21 cellular contexts compared by ENCODE assay signal in the genomic region with DNA sequence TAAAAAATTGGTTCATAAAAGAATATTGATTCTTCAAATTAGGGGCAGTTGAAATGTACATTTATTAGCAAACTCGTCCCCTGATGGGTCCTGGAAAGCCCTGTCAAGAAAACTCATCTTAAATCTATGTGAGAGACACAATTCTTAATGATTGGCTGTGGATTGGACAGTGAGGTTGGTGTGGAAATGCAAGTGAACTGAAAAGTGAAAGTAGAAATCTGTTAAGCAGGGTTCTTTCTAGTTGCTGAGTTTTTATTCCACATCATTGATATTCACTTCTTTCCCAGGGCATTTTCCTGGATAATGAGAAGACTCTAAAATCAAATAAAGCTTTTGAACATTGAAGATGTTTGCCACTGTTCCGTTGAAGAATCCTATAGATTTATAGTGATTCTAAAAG.
A peak's percentile ranks its signal among the peaks of the same experiment; 100 is the strongest.
DNase-seq lines count a peak whose midpoint lies in the region; ATAC-seq and TF ChIP-seq lines count a peak whose summit lies in the region.
"Had no signal": no experiment of that assay in that cellular context is flagged by ENCODE, and none has a peak within 500 bp of the region (broad histone marks: within the 10 kb centered on the region; RNA-seq: fewer than 3 reads in every experiment).

No MANE protein-coding gene starts in this region.

- H3K27me3 Mint-ChIP-seq in activated naive CD8-positive, alpha-beta T cell treated with anti-CD3 and anti-CD28 coated beads, Interleukin-2, amount 10 ng/mL, durations not matched to agents 7 days and 5 days: peaks cover 8% of the 10 kb centered on the region
- peaks cover 7% of the 10 kb centered on the region for H3K27me3 Mint-ChIP-seq in activated naive CD8-positive, alpha-beta T cell treated with anti-CD3 and anti-CD28 coated beads for 36 hours

- H3K4me1 Mint-ChIP-seq in activated naive CD8-positive, alpha-beta T cell treated with anti-CD3 and anti-CD28 coated beads, Interleukin-2, amount 10 ng/mL, durations not matched to agents 7 days and 5 days: peaks cover 4% of the 10 kb centered on the region
- H3K4me1 Mint-ChIP-seq in activated naive CD8-positive, alpha-beta T cell treated with anti-CD3 and anti-CD28 coated beads for 36 hours: peaks cover 4% of the 10 kb centered on the region

- H3K4me2 ChIP-seq in DND-41 (ENCODE audit: insufficient read depth, low read length): no peak overlapping the region
- H3K4me2 ChIP-seq: PC-9 had no signal

- H3K4me1 ChIP-seq in DND-41 (ENCODE audit: insufficient read depth, low read length): 0 out of 2 replicates have a peak, but pooled peaks cover 2% of the 10 kb centered on the region
- H3K4me1 ChIP-seq: BE2C, SJSA1 had no signal

- H3K9ac ChIP-seq in DND-41 (ENCODE audit: low read depth, low read length): no peak overlapping the region

- no peaks in the 10 kb centered on the region for H3K36me3 Mint-ChIP-seq in activated naive CD8-positive, alpha-beta T cell treated with anti-CD3 and anti-CD28 coated beads, Interleukin-2, amount 10 ng/mL, durations not matched to agents 7 days and 5 days
- no peaks in the 10 kb centered on the region for H3K36me3 Mint-ChIP-seq in activated naive CD8-positive, alpha-beta T cell treated with anti-CD3 and anti-CD28 coated beads for 36 hours
- H3K36me3 Mint-ChIP-seq: CD4-positive, CD25-positive, alpha-beta regulatory T cell had no signal

- DNase-seq in activated naive CD8-positive, alpha-beta T cell treated with anti-CD3 and anti-CD28 coated beads, Interleukin-2, amount 10 ng/mL, durations not matched to agents 7 days and 5 days: no peak
- DNase-seq in activated naive CD8-positive, alpha-beta T cell treated with anti-CD3 and anti-CD28 coated beads for 36 hours: no peak
- DNase-seq in DND-41 (no peak), choroid plexus epithelial cell (ENCODE audit: low read depth) (peak; percentile 28), left lobe of liver (ENCODE audit: low spot score) (no peak), GM10266 (ENCODE audit: extremely low spot score) (no peak), SW480 (ENCODE audit: low spot score) (no peak)
- DNase-seq: BE2C; CD4-positive, CD25-positive, alpha-beta regulatory T cell; COR-L47; DMS 273 treated with DMSO at 0.1 percent for 48 hours; GDM1; NCI-H1417; NCI-H187 treated with DMSO at 0.1 percent for 48 hours; NCI-H226; NCI-H524; PC-9 had no signal

- H3K36me3 ChIP-seq in DND-41 (ENCODE audit: insufficient read depth, low read length): no peaks in the 10 kb centered on the region
- H3K36me3 ChIP-seq: BE2C, SJSA1 had no signal

- H3K27me3 ChIP-seq in DND-41 (ENCODE audit: insufficient read depth, low read length, poor library complexity): no peaks in the 10 kb centered on the region
- H3K27me3 ChIP-seq: BE2C, SJSA1 had no signal

- TF ChIP-seq CTCF in DND-41 (IDR thresholded peaks at IDR 0.05; ENCODE audit: borderline replicate concordance, extremely low read depth, low read length, poor library complexity, severe bottlenecking) (no peak), choroid plexus epithelial cell (conservative IDR thresholded peaks at IDR 0.05; ENCODE audit: low read depth, low read length) (no peak), GM10266 (IDR thresholded peaks at IDR 0.05; ENCODE audit: control insufficient read depth, insufficient read depth, low read depth, missing control alignments) (no peak)

- no peak overlapping the region for H3K27ac ChIP-seq in DND-41 (ENCODE audit: low read length)
- H3K27ac ChIP-seq: PC-9, SJSA1 had no signal

- no peaks in the 10 kb centered on the region for H3K79me2 ChIP-seq in DND-41 (ENCODE audit: insufficient read depth, low read length)

- no peaks in the 10 kb centered on the region for H3K9me3 Mint-ChIP-seq in activated naive CD8-positive, alpha-beta T cell treated with anti-CD3 and anti-CD28 coated beads, Interleukin-2, amount 10 ng/mL, durations not matched to agents 7 days and 5 days
- H3K9me3 Mint-ChIP-seq in activated naive CD8-positive, alpha-beta T cell treated with anti-CD3 and anti-CD28 coated beads for 36 hours: no peaks in the 10 kb centered on the region
- H3K9me3 Mint-ChIP-seq: CD4-positive, CD25-positive, alpha-beta regulatory T cell had no signal

- H4K20me1 ChIP-seq in DND-41 (ENCODE audit: insufficient read depth, low read length): no peaks in the 10 kb centered on the region

- H3K4me3 Mint-ChIP-seq in activated naive CD8-positive, alpha-beta T cell treated with anti-CD3 and anti-CD28 coated beads, Interleukin-2, amount 10 ng/mL, durations not matched to agents 7 days and 5 days: peak overlapping the region; percentile 8
- no peak overlapping the region for H3K4me3 Mint-ChIP-seq in activated naive CD8-positive, alpha-beta T cell treated with anti-CD3 and anti-CD28 coated beads for 36 hours
- H3K4me3 Mint-ChIP-seq: CD4-positive, CD25-positive, alpha-beta regulatory T cell had no signal

- no peak for ATAC-seq in activated naive CD8-positive, alpha-beta T cell treated with anti-CD3 and anti-CD28 coated beads, Interleukin-2, amount 10 ng/mL, durations not matched to agents 7 days and 5 days (ENCODE audit: low read depth)
- peak; percentile 53; the same call in 1 of the 3 replicates for ATAC-seq in DND-41 (ENCODE audit: insufficient read depth, low read depth)
- peak; percentile 62 for ATAC-seq in left lobe of liver
- no peak for ATAC-seq in HG03025 (IDR thresholded peaks at IDR 0.05; ENCODE audit: low FRiP score, unreplicated experiment)
- ATAC-seq: GM12878, K562 had no signal

- H2AFZ ChIP-seq in DND-41 (ENCODE audit: low read depth, low read length): no peak overlapping the region
- H2AFZ ChIP-seq: PC-9 had no signal

- no peak overlapping the region for H3K27ac Mint-ChIP-seq in activated naive CD8-positive, alpha-beta T cell treated with anti-CD3 and anti-CD28 coated beads, Interleukin-2, amount 10 ng/mL, durations not matched to agents 7 days and 5 days
- no peak overlapping the region for H3K27ac Mint-ChIP-seq in activated naive CD8-positive, alpha-beta T cell treated with anti-CD3 and anti-CD28 coated beads for 36 hours
- H3K27ac Mint-ChIP-seq: CD4-positive, CD25-positive, alpha-beta regulatory T cell had no signal

- H3K4me3 ChIP-seq in DND-41 (ENCODE audit: low read depth in 1 of 2, low read length in 2 of 2) (no peak overlapping the region), choroid plexus epithelial cell (ENCODE audit: low read depth, low read length) (no peak overlapping the region)
- H3K4me3 ChIP-seq: GM12878, K562, PC-9, SJSA1 had no signal

- no peaks in the 10 kb centered on the region for H3K9me3 ChIP-seq in DND-41 (ENCODE audit: insufficient read depth, low read length, severe bottlenecking)
- H3K9me3 ChIP-seq: BE2C, SJSA1 had no signal

- POLR2A ChIA-PET in activated naive CD8-positive, alpha-beta T cell treated with anti-CD3 and anti-CD28 coated beads, Interleukin-2, amount 10 ng/mL, durations not matched to agents 7 days and 5 days (lab: Charles Lee): no interaction called here

Comparison
In these comparisons a context has a peak if more than half of its experiments do, and no peak if none do; other contexts are left out.
1. ATAC-seq: peak in DND-41 (single experiment) and left lobe of liver (single experiment); none in activated naive CD8-positive, alpha-beta T cell treated with anti-CD3 and anti-CD28 coated beads, Interleukin-2, amount 10 ng/mL, durations not matched to agents 7 days and 5 days (single experiment) and HG03025 (single experiment).